1 cellular context compared by ENCODE assay signal in genomic region chr17:74325743-74326379, GRCh38.
A peak's percentile ranks its signal among the peaks of the same experiment; 100 is the strongest.
TF ChIP-seq lines count a peak whose summit lies in the region.

TSS of gene KIF19 (plus strand) at chr17:74326226. CDS start at chr17:74326350, 124 bp downstream.

TF ChIP-seq in K562, 482 proteins besides CTCF, POLR2A, EP300 and RAD21 (continued from another document and continues in another):
- TF ChIP-seq SAP30 (IDR thresholded peaks at IDR 0.05; ENCODE audit: borderline replicate concordance, insufficient read depth, low read depth, low read length, poor library complexity, severe bottlenecking) = no peak
- TF ChIP-seq RBM39 (optimal IDR thresholded peaks at IDR 0.05; ENCODE audit: low read depth, low read length) = no peak
- no peak for TF ChIP-seq HNRNPUL1 (IDR thresholded peaks at IDR 0.05; ENCODE audit: low read length)
- no peak for TF ChIP-seq PRMT5 (CRISPR knock-in tag; IDR thresholded peaks at IDR 0.05)
- TF ChIP-seq RNF219 (CRISPR knock-in tag; IDR thresholded peaks at IDR 0.05) = no peak
- TF ChIP-seq CEBPG (CRISPR knock-in tag; IDR thresholded peaks at IDR 0.05) = no peak
- TF ChIP-seq CEBPG (tag; conservative IDR thresholded peaks at IDR 0.05 in 1 of 2, IDR thresholded peaks at IDR 0.05 in 1 of 2) = no peak
- TF ChIP-seq TFAM (CRISPR knock-in tag; conservative IDR thresholded peaks at IDR 0.05) = no peak
- no peak for TF ChIP-seq MEF2A (IDR thresholded peaks at IDR 0.05; ENCODE audit: control insufficient read depth, low read depth, low read length)
- TF ChIP-seq VEZF1 (CRISPR knock-in tag; IDR thresholded peaks at IDR 0.05) = 0 out of 2 replicates have a peak, but pooled peaks have one; percentile 22
- no peak for TF ChIP-seq EHMT2 (IDR thresholded peaks at IDR 0.05)
- no peak for TF ChIP-seq ZNF75A (CRISPR knock-in tag; IDR thresholded peaks at IDR 0.05)
- no peak for TF ChIP-seq KAT8 (IDR thresholded peaks at IDR 0.05; ENCODE audit: low read depth)
- TF ChIP-seq BCOR (IDR thresholded peaks at IDR 0.05) = no peak
- TF ChIP-seq STAT6 (CRISPR knock-in tag; IDR thresholded peaks at IDR 0.05) = no peak
- no peak for TF ChIP-seq ADNP (tag; IDR thresholded peaks at IDR 0.05)
- TF ChIP-seq ZBTB12 (CRISPR knock-in tag; IDR thresholded peaks at IDR 0.05) = no peak
- no peak for TF ChIP-seq ZNF280A (IDR thresholded peaks at IDR 0.05; ENCODE audit: low read depth, partially characterized antibody)
- TF ChIP-seq ETV6 (IDR thresholded peaks at IDR 0.05; ENCODE audit: borderline replicate concordance in 1 of 2, low read depth in 2 of 2, low read length in 1 of 2) = no peak
- no peak for TF ChIP-seq ETV6 (CRISPR knock-in tag; IDR thresholded peaks at IDR 0.05; ENCODE audit: borderline replicate concordance)
- TF ChIP-seq ZNF507 (tag; conservative IDR thresholded peaks at IDR 0.05) = no peak
- no peak for TF ChIP-seq ZBTB7A (IDR thresholded peaks at IDR 0.05; ENCODE audit: borderline replicate concordance, control insufficient read depth, low read depth, low read length)
- TF ChIP-seq ZNF253 (CRISPR knock-in tag; conservative IDR thresholded peaks at IDR 0.05) = no peak
- no peak for TF ChIP-seq ZNF184 (CRISPR knock-in tag; IDR thresholded peaks at IDR 0.05)
- peak; percentile 14; the same call in 1 of the 2 replicates for TF ChIP-seq ATF7 (IDR thresholded peaks at IDR 0.05)
- TF ChIP-seq TEAD1 (CRISPR knock-in tag; IDR thresholded peaks at IDR 0.05) = no peak
- TF ChIP-seq TAL1 (IDR thresholded peaks at IDR 0.05) = no peak
- no peak for TF ChIP-seq MEF2D (tag; conservative IDR thresholded peaks at IDR 0.05; ENCODE audit: low read depth)
- no peak for TF ChIP-seq FIP1L1 (IDR thresholded peaks at IDR 0.05; ENCODE audit: low read depth, low read length, poor library complexity, severe bottlenecking)
- no peak for TF ChIP-seq ILF3 (IDR thresholded peaks at IDR 0.05; ENCODE audit: borderline replicate concordance)
- TF ChIP-seq NELFE (IDR thresholded peaks at IDR 0.05; ENCODE audit: insufficient read depth, insufficient read length) = no peak
- no peak for TF ChIP-seq ZNF778 (CRISPR knock-in tag; IDR thresholded peaks at IDR 0.05)
- no peak for TF ChIP-seq SMAD4 (CRISPR knock-in tag; conservative IDR thresholded peaks at IDR 0.05)
- TF ChIP-seq ZBTB33 (CRISPR knock-in tag; IDR thresholded peaks at IDR 0.05) = peak; percentile 71
- TF ChIP-seq ETV5 (CRISPR knock-in tag; IDR thresholded peaks at IDR 0.05; ENCODE audit: low read depth) = no peak
- no peak for TF ChIP-seq NFE2 (IDR thresholded peaks at IDR 0.05; ENCODE audit: low read depth)
- no peak for TF ChIP-seq DLX4 (CRISPR knock-in tag; IDR thresholded peaks at IDR 0.05)
- no peak for TF ChIP-seq FOXP1 (CRISPR knock-in tag; IDR thresholded peaks at IDR 0.05)
- TF ChIP-seq SIX5 (IDR thresholded peaks at IDR 0.05; ENCODE audit: borderline replicate concordance in 1 of 2, insufficient read depth in 1 of 2, low read depth in 1 of 2, low read length in 2 of 2) = no peak
- no peak for TF ChIP-seq TSC22D4 (tag; IDR thresholded peaks at IDR 0.05)
- TF ChIP-seq MCM2 (IDR thresholded peaks at IDR 0.05; ENCODE audit: low read depth) = no peak
- no peak for TF ChIP-seq ZNF766 (CRISPR knock-in tag; conservative IDR thresholded peaks at IDR 0.05)
- TF ChIP-seq TCF7 (IDR thresholded peaks at IDR 0.05; ENCODE audit: borderline replicate concordance) = no peak
- TF ChIP-seq BDP1 (IDR thresholded peaks at IDR 0.05; ENCODE audit: insufficient read depth, insufficient read length) = no peak
- TF ChIP-seq MEIS2 (IDR thresholded peaks at IDR 0.05; ENCODE audit: partially characterized antibody) = no peak
- TF ChIP-seq ZNF589 (CRISPR knock-in tag; IDR thresholded peaks at IDR 0.05; ENCODE audit: low read depth) = no peak
- TF ChIP-seq ZNF347 (CRISPR knock-in tag; IDR thresholded peaks at IDR 0.05; ENCODE audit: low read depth) = no peak
- TF ChIP-seq HNRNPL (IDR thresholded peaks at IDR 0.05; ENCODE audit: low read depth, low read length) = peak; percentile 46; the same call in 1 of the 2 replicates
- TF ChIP-seq THRAP3 (IDR thresholded peaks at IDR 0.05; ENCODE audit: borderline replicate concordance) = no peak
- no peak for TF ChIP-seq ZBTB1 (CRISPR knock-in tag; IDR thresholded peaks at IDR 0.05; ENCODE audit: borderline replicate concordance, low read depth)
- TF ChIP-seq KHSRP (IDR thresholded peaks at IDR 0.05) = no peak
- peak; percentile 75 for TF ChIP-seq ZNF740 (CRISPR knock-in tag; IDR thresholded peaks at IDR 0.05)
- no peak for TF ChIP-seq ZNF740 (tag; IDR thresholded peaks at IDR 0.05)
- no peak for TF ChIP-seq FOXO4 (CRISPR knock-in tag; IDR thresholded peaks at IDR 0.05)
- TF ChIP-seq HNRNPH1 (optimal IDR thresholded peaks at IDR 0.05; ENCODE audit: low read depth, low read length) = no peak
- TF ChIP-seq RBM15 (IDR thresholded peaks at IDR 0.05; ENCODE audit: insufficient read depth, low read length) = no peak
- no peak for TF ChIP-seq SRSF9 (IDR thresholded peaks at IDR 0.05; ENCODE audit: borderline replicate concordance, low read depth, low read length)
- no peak for TF ChIP-seq SIN3A (IDR thresholded peaks at IDR 0.05; ENCODE audit: borderline replicate concordance in 2 of 2, control insufficient read depth in 1 of 2, low read depth in 2 of 2, low read length in 2 of 2)
- TF ChIP-seq TFAP4 (CRISPR knock-in tag; IDR thresholded peaks at IDR 0.05; ENCODE audit: borderline replicate concordance) = peak; percentile 80; the same call in 1 of the 2 replicates
- no peak for TF ChIP-seq CHCHD3 (CRISPR knock-in tag; IDR thresholded peaks at IDR 0.05)
- TF ChIP-seq TOE1 (IDR thresholded peaks at IDR 0.05; ENCODE audit: borderline replicate concordance) = no peak
- TF ChIP-seq TOE1 (CRISPR knock-in tag; IDR thresholded peaks at IDR 0.05; ENCODE audit: borderline replicate concordance, low read depth) = no peak
- TF ChIP-seq ZNF212 (CRISPR knock-in tag; IDR thresholded peaks at IDR 0.05) = no peak
- no peak for TF ChIP-seq FOXA1 (IDR thresholded peaks at IDR 0.05; ENCODE audit: borderline replicate concordance)
